ENCODE assay signal across 1 cellular context in genomic region chr21:44926364-44927101, GRCh38.
TF ChIP-seq lines count a peak whose summit lies in the region.

No MANE protein-coding gene starts in this region.

TF ChIP-seq in HepG2, 621 proteins besides CTCF, POLR2A, EP300 and RAD21:
- no peak for TF ChIP-seq NR3C1 (CRISPR knock-in tag; IDR thresholded peaks at IDR 0.05)
- no peak for TF ChIP-seq ZNF597 (CRISPR knock-in tag; IDR thresholded peaks at IDR 0.05)
- TF ChIP-seq KDM5B (CRISPR knock-in tag; IDR thresholded peaks at IDR 0.05; ENCODE audit: borderline replicate concordance), result 0 out of 2 replicates have a peak, but pooled peaks have one; percentile 5
- TF ChIP-seq ZNF687 (CRISPR knock-in tag; IDR thresholded peaks at IDR 0.05), result peak; percentile 39; the same call in 1 of the 2 replicates
TF ChIP-seq in HepG2: peak in this region for 2.
